ENCODE assay signal across 8 cellular contexts in genomic region chr14:58171090-58171489, GRCh38. TPM values are rescaled to one million over a fixed set of nuclear protein-coding genes. Genes with fewer than 3 reads are reported as not detected.
DNase-seq lines count a peak whose midpoint lies in the region; ATAC-seq and TF ChIP-seq lines count a peak whose summit lies in the region.

No MANE protein-coding gene starts in this region.

- H3K27me3 ChIP-seq in WERI-Rb-1 (ENCODE audit: insufficient read depth, low read depth, severe bottlenecking) (no peaks in the 10 kb centered on the region), testis (no peaks in the 10 kb centered on the region)

- DNase-seq in C1 segment of cervical spinal cord (lab: John Stamatoyannopoulos, UW) (peak in 11 of 14 donors; percentile 2 to 59 (median 12)), GM19238 (ENCODE audit: insufficient read length, low spot score) (peak; percentile 24), NCI-H2171 (lab: John Stamatoyannopoulos, UW) (peak; percentile 91), WERI-Rb-1 (peak; percentile 86), epithelial cell of prostate (ENCODE audit: low read depth, low spot score) (peak; percentile 50), mucosa of gallbladder (ENCODE audit: low spot score) (peak; percentile 85), testis (peak; percentile 95)

- TF ChIP-seq CTCF in WERI-Rb-1 (IDR thresholded peaks at IDR 0.05; ENCODE audit: low read depth, low read length) = no peak
- no peak for TF ChIP-seq CTCF in testis (IDR thresholded peaks at IDR 0.05)

- peaks cover 17% of the 10 kb centered on the region for H3K4me1 ChIP-seq in testis

- ATAC-seq in HG03342 (IDR thresholded peaks at IDR 0.05; ENCODE audit: unreplicated experiment) = peak; percentile 94

- 11 to 12% methylated on average over 6 of the region's 6 CpGs for WGBS in testis, 2 donors

- intact Hi-C loops in testis (cut with DNase I; ENCODE audit: low total_unique reads) = no loop called here

- H3K27ac ChIP-seq in WERI-Rb-1 (no peak overlapping the region; the same call in 1 of the 2 replicates), epithelial cell of prostate (no peak overlapping the region), testis (peak overlapping the region; percentile 64 to 69)

- peaks cover 2% of the 10 kb centered on the region for H3K9me3 ChIP-seq in WERI-Rb-1 (ENCODE audit: severe bottlenecking)
- no peaks in the 10 kb centered on the region for H3K9me3 ChIP-seq in testis

- H3K4me3 ChIP-seq in WERI-Rb-1 (ENCODE audit: low read depth, low read length) (no peak overlapping the region), testis (no peak overlapping the region)

- no peaks in the 10 kb centered on the region for H3K36me3 ChIP-seq in WERI-Rb-1
- no peaks in the 10 kb centered on the region for H3K36me3 ChIP-seq in testis (ENCODE audit: low read depth, missing control alignments)

- no peak for TF ChIP-seq POLR2A in testis (IDR thresholded peaks at IDR 0.05)

RNA-seq across cellular contexts. Expression of gene ARMH4, which starts 19.1 kb away (rescaled TPM):
- total RNA-seq in mucosa of gallbladder (10.0 TPM), testis (10 to 100 TPM; 38.7 to 65.8 TPM)
- polyA plus RNA-seq in testis (ENCODE audit: insufficient read depth, low read depth, low replicate concordance) = 13.5 TPM

RNA-seq across cellular contexts. Expression of gene ACTR10, which starts 28.9 kb away (rescaled TPM):
- total RNA-seq in mucosa of gallbladder (52.5 TPM), testis (10 to 100 TPM; 53.0 to 68.0 TPM)
- polyA plus RNA-seq in testis (ENCODE audit: insufficient read depth, low read depth, low replicate concordance) = 87.2 TPM

Comparison
In these comparisons a context has a peak if more than half of its experiments do, and no peak if none do; other contexts are left out.
1. DNase-seq: peak in every context shown above with its lines; median percentile 95 in testis; 91 in NCI-H2171; 86 in WERI-Rb-1; 85 in mucosa of gallbladder; 50 in epithelial cell of prostate; 24 in GM19238; 12 in C1 segment of cervical spinal cord.
2. H3K27ac ChIP-seq: peak in testis (2 of 2); none in WERI-Rb-1 (single experiment) and epithelial cell of prostate (single experiment).